Comparison of ENCODE assay signal across 20 cellular contexts in the genomic region with DNA sequence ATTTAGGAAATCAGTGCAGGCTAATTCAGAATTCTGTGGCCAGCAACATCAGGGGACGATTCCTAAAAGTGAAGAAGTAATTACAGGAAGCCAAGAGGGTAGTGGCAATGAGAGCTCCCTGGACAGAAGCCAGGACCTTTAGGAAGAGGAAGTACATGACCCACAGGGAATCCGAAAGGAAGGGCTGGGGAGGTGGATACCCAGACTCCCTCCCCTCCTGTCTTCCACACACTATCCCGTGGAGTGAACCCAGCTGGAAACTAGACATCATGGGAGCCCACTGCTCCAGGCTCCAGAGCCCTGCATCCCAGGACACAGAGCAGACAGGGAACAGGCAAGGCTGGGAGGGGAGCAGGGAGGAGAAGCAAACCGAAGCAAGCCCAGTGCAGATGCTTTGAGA.
DNase-seq lines count a peak whose midpoint lies in the region; ATAC-seq and TF ChIP-seq lines count a peak whose summit lies in the region.
"Had no signal": no experiment of that assay in that cellular context is flagged by ENCODE, and none has a peak within 500 bp of the region (broad histone marks: within the 10 kb centered on the region; RNA-seq: fewer than 3 reads in every experiment).

No MANE protein-coding gene starts in this region.

- peak overlapping the region in 1 of 10 donors; percentile 53 for H3K27ac ChIP-seq in heart right ventricle
- H3K27ac ChIP-seq: coronary artery, HL-60, parathyroid adenoma had no signal

- peaks cover 51% of the 10 kb centered on the region for H3K4me1 Mint-ChIP-seq in nephron progenitor cell
- H3K4me1 Mint-ChIP-seq: activated CD4-positive, alpha-beta T cell treated with anti-CD3 and anti-CD28 coated beads, Interleukin-2, amount 10 ng/mL, durations not matched to agents 7 days and 5 days; memory B cell had no signal

- peaks cover 8% of the 10 kb centered on the region for H3K36me3 Mint-ChIP-seq in nephron progenitor cell (ENCODE audit: low read depth)

- H3K27me3 Mint-ChIP-seq in nephron progenitor cell (ENCODE audit: low read depth, poor library complexity) = peaks cover 16% of the 10 kb centered on the region

- peaks cover 0 to 18% (median 9%) of the 10 kb centered on the region in 11 donors for H3K9me3 ChIP-seq in heart right ventricle
- H3K9me3 ChIP-seq: BE2C had no signal

- 20 to 37% methylated on average over 4 of the region's 4 CpGs for WGBS in heart right ventricle, 2 donors

- no peaks in the 10 kb centered on the region for H3K27me3 ChIP-seq in heart right ventricle
- H3K27me3 ChIP-seq: BE2C had no signal

- peak overlapping the region; percentile 2 for H3K27ac Mint-ChIP-seq in nephron progenitor cell
- H3K27ac Mint-ChIP-seq: activated CD4-positive, alpha-beta T cell treated with anti-CD3 and anti-CD28 coated beads, Interleukin-2, amount 10 ng/mL, durations not matched to agents 7 days and 5 days; memory B cell; T-helper 2 cell treated with Interferon-gamma antibody and Interleukin-4, amounts not matched to agents 5 μg/mL and 100 μg/mL, for 36 hours had no signal

- intact Hi-C loops in heart right ventricle (cut with DNase I) = loop anchor here in 1 of 10 donors (10.0 kb wide), 1 partner anchor 61 kb away; no protein-coding TSS in a partner anchor

- no peaks in the 10 kb centered on the region for H3K36me3 ChIP-seq in heart right ventricle
- H3K36me3 ChIP-seq: BE2C had no signal

- no peak overlapping the region for H3K4me3 Mint-ChIP-seq in nephron progenitor cell
- H3K4me3 Mint-ChIP-seq: activated CD4-positive, alpha-beta T cell treated with anti-CD3 and anti-CD28 coated beads, Interleukin-2, amount 10 ng/mL, durations not matched to agents 7 days and 5 days; memory B cell; T-helper 2 cell treated with Interferon-gamma antibody and Interleukin-4, amounts not matched to agents 5 μg/mL and 100 μg/mL, for 36 hours had no signal

- H3K4me3 ChIP-seq in heart right ventricle = no peak overlapping the region
- H3K4me3 ChIP-seq: coronary artery had no signal

- H3K9me3 Mint-ChIP-seq in nephron progenitor cell = peaks cover 25% of the 10 kb centered on the region

- TF ChIP-seq CTCF in heart right ventricle (IDR thresholded peaks at IDR 0.05) (no peak), nephron progenitor cell (IDR thresholded peaks at IDR 0.05) (no peak)

- peaks cover 5 to 34% (median 22%) of the 10 kb centered on the region in 9 donors for H3K4me1 ChIP-seq in heart right ventricle
- H3K4me1 ChIP-seq: BE2C, parathyroid adenoma had no signal

- ATAC-seq in heart right ventricle (peak in 7 of 8 donors; percentile 45 to 64 (median 52)), GM19324 (IDR thresholded peaks at IDR 0.05; ENCODE audit: low FRiP score, unreplicated experiment) (no peak)
- ATAC-seq: HCT116 had no signal

- in situ Hi-C loops in SK-MEL-5 (cut with HindIII; ENCODE audit: low pct_unique_long_range_greater_than_20kb, low sequenced_read_pairs) = no loop called here

- DNase-seq in Daoy (ENCODE audit: low read depth) = peak; percentile 35
- DNase-seq in SK-MEL-5 (ENCODE audit: low read depth, low spot score) = peak; percentile 74
- peak in 1 of 2 donors; percentile 51 for DNase-seq in heart right ventricle
- DNase-seq in nephron progenitor cell = no peak
- DNase-seq in DMS114 treated with DMSO at 0.1 percent for 48 hours (lab: John Stamatoyannopoulos, UW; ENCODE audit: unreplicated experiment) = no peak
- DNase-seq in NCI-H2107 treated with DMSO at 0.1 percent for 48 hours (lab: John Stamatoyannopoulos, UW; ENCODE audit: unreplicated experiment) = no peak
- no peak for DNase-seq in EL
- DNase-seq: activated CD4-positive, alpha-beta T cell treated with anti-CD3 and anti-CD28 coated beads, Interleukin-2, amount 10 ng/mL, durations not matched to agents 7 days and 5 days; activated T-cell treated with anti-CD3 and anti-CD28 coated beads, Interleukin-2, amount 50 U/mL, for 48 hours; BE2C; Karpas-422; NCI-H2029; NCI-H748 treated with DMSO at 0.1 percent for 48 hours had no signal

Comparison
In these comparisons a context has a peak if more than half of its experiments do, and no peak if none do; other contexts are left out.
1. DNase-seq: peak in Daoy (single experiment) and SK-MEL-5 (single experiment); none in nephron progenitor cell (single experiment), DMS114 treated with DMSO at 0.1 percent for 48 hours (single experiment), NCI-H2107 treated with DMSO at 0.1 percent for 48 hours (single experiment) and EL (single experiment).